In genomic region chr2:231104115-231104713, GRCh38 we compare ENCODE assay signal across 9 cellular contexts. TPM values are rescaled to one million over a fixed set of nuclear protein-coding genes. Genes with fewer than 3 reads are reported as not detected.
DNase-seq lines count a peak whose midpoint lies in the region; ATAC-seq and TF ChIP-seq lines count a peak whose summit lies in the region.
"Had no signal": no experiment of that assay in that cellular context is flagged by ENCODE, and none has a peak within 500 bp of the region (broad histone marks: within the 10 kb centered on the region; RNA-seq: fewer than 3 reads in every experiment).

No MANE protein-coding gene starts in this region.

- H3K4me1 Mint-ChIP-seq in activated naive CD8-positive, alpha-beta T cell treated with anti-CD3 and anti-CD28 coated beads for 36 hours, result peaks cover 9% of the 10 kb centered on the region

- ATAC-seq in GM18870 (IDR thresholded peaks at IDR 0.05; ENCODE audit: unreplicated experiment) (peak; percentile 87), HG03571 (IDR thresholded peaks at IDR 0.05; ENCODE audit: unreplicated experiment) (peak; percentile 72), RWPE2 (ENCODE audit: low read depth) (peak; percentile 67; the same call in 2 of the 3 replicates), Right ventricle myocardium superior (ENCODE audit: poor library complexity) (peak; percentile 88)

- H3K27ac Mint-ChIP-seq in activated naive CD8-positive, alpha-beta T cell treated with anti-CD3 and anti-CD28 coated beads for 36 hours, result no peak overlapping the region
- H3K27ac Mint-ChIP-seq: T-helper 1 cell treated with Interleukin-12 subunit alpha and Interleukin-12 subunit beta and Interleukin-4 antibody, amounts not matched to agents 30 μg/mL and 1 μg/mL, for 36 hours had no signal

- no peaks in the 10 kb centered on the region for H3K4me1 ChIP-seq in RWPE2 (ENCODE audit: insufficient read depth, poor library complexity, severe bottlenecking)

- peaks cover 38% of the 10 kb centered on the region for H3K36me3 Mint-ChIP-seq in activated naive CD8-positive, alpha-beta T cell treated with anti-CD3 and anti-CD28 coated beads for 36 hours

- H3K4me3 ChIP-seq in RWPE2 (ENCODE audit: severe bottlenecking), result no peak overlapping the region

- DNase-seq in C1 segment of cervical spinal cord (lab: John Stamatoyannopoulos, UW), result peak in 9 of 14 donors; percentile 3 to 23 (median 5)
- DNase-seq in RWPE2 (ENCODE audit: low spot score), result no peak
- peak; percentile 24 for DNase-seq in activated naive CD8-positive, alpha-beta T cell treated with anti-CD3 and anti-CD28 coated beads for 36 hours
- DNase-seq in Right ventricle myocardium superior, result no peak
- DNase-seq in pulmonary artery endothelial cell (ENCODE audit: low read depth, low spot score), result peak; percentile 26
- DNase-seq in HuH-7.5 (ENCODE audit: low spot score), result no peak

- TF ChIP-seq CTCF in RWPE2 (IDR thresholded peaks at IDR 0.05; ENCODE audit: poor library complexity, severe bottlenecking), result peak; percentile 89

- no peaks in the 10 kb centered on the region for H3K27me3 ChIP-seq in RWPE2 (ENCODE audit: insufficient read depth, poor library complexity, severe bottlenecking)

- no peak overlapping the region for H3K4me3 Mint-ChIP-seq in activated naive CD8-positive, alpha-beta T cell treated with anti-CD3 and anti-CD28 coated beads for 36 hours
- H3K4me3 Mint-ChIP-seq: T-helper 1 cell treated with Interleukin-12 subunit alpha and Interleukin-12 subunit beta and Interleukin-4 antibody, amounts not matched to agents 30 μg/mL and 1 μg/mL, for 36 hours had no signal

- no peaks in the 10 kb centered on the region for H3K27me3 Mint-ChIP-seq in activated naive CD8-positive, alpha-beta T cell treated with anti-CD3 and anti-CD28 coated beads for 36 hours

- peaks cover 9% of the 10 kb centered on the region for H3K9me3 Mint-ChIP-seq in activated naive CD8-positive, alpha-beta T cell treated with anti-CD3 and anti-CD28 coated beads for 36 hours

- H3K27ac ChIP-seq in RWPE2 (ENCODE audit: poor library complexity, severe bottlenecking), result no peak overlapping the region

- peaks cover 49% of the 10 kb centered on the region for H3K36me3 ChIP-seq in RWPE2 (ENCODE audit: low read depth)

- H3K9me3 ChIP-seq in RWPE2 (ENCODE audit: severe bottlenecking), result no peaks in the 10 kb centered on the region

- intact Hi-C loops in Right ventricle myocardium superior (cut with DNase I), result loop anchor here (5.0 kb wide), 2 partner anchors 308 to 348 kb away; no protein-coding TSS in a partner anchor

RNA-seq across cellular contexts. Expression of gene HTR2B, which starts 20.6 kb away (rescaled TPM):
- not detected for total RNA-seq in activated naive CD8-positive, alpha-beta T cell treated with anti-CD3 and anti-CD28 coated beads for 36 hours
- total RNA-seq in Right ventricle myocardium superior (0.24 TPM), pulmonary artery endothelial cell (4.2 and 6.1 TPM in 2 replicates)

RNA-seq across cellular contexts. Expression of gene PSMD1, which starts 47.5 kb away (rescaled TPM):
- total RNA-seq in activated naive CD8-positive, alpha-beta T cell treated with anti-CD3 and anti-CD28 coated beads for 36 hours, result 100 to 1,000 TPM; 141 to 143 TPM
- total RNA-seq in Right ventricle myocardium superior (81.0 TPM), pulmonary artery endothelial cell (191 and 194 TPM in 2 replicates)

Comparison
In these comparisons a context has a peak if more than half of its experiments do, and no peak if none do; other contexts are left out.
1. DNase-seq: peak in C1 segment of cervical spinal cord (9 of 14), activated naive CD8-positive, alpha-beta T cell treated with anti-CD3 and anti-CD28 coated beads for 36 hours (single experiment) and pulmonary artery endothelial cell (single experiment); none in RWPE2 (single experiment), Right ventricle myocardium superior (single experiment) and HuH-7.5 (single experiment).
2. Peak in every context shown above with its lines, with median percentiles within 50 percentile points of each other: ATAC-seq.